16 cellular contexts compared by ENCODE assay signal in genomic region chr4:146329042-146329716, GRCh38.
A peak's percentile ranks its signal among the peaks of the same experiment; 100 is the strongest.
DNase-seq lines count a peak whose midpoint lies in the region; ATAC-seq and TF ChIP-seq lines count a peak whose summit lies in the region.
"Had no signal": no experiment of that assay in that cellular context is flagged by ENCODE, and none has a peak within 500 bp of the region (broad histone marks: within the 10 kb centered on the region; RNA-seq: fewer than 3 reads in every experiment).

No MANE protein-coding gene starts in this region.

- intact Hi-C loops in left lung (cut with DNase I): no loop called here
- intact Hi-C loops in posterior cingulate gyrus (cut with DNase I): no loop called here

- no peak overlapping the region for H3K27ac ChIP-seq in left lung
- H3K27ac ChIP-seq: cardiac muscle cell, esophagus squamous epithelium, neural progenitor cell had no signal

- peak; percentile 47 for ATAC-seq in left lung
- no peak for ATAC-seq in stimulated activated naive B cell treated with anti-CD40 and anti-IgM and Interleukin-4, amounts not matched to agents 10 μg/mL and 1 μg/mL and 100 μg/mL, for 72 hours (replicated peaks)
- ATAC-seq in activated T-cell treated with anti-CD3 and anti-CD28 coated beads, Interleukin-2, amount 50 U/mL, for 72 hours (replicated peaks in 1 of 2): no peak
- ATAC-seq in activated naive CD4-positive, alpha-beta T cell treated with anti-CD3 and anti-CD28 coated beads, Interleukin-2, amount 50 U/mL, for 72 hours: no peak
- ATAC-seq: activated T-cell treated with anti-CD3 and anti-CD28 coated beads, Interleukin-2, amount 50 U/mL, for 4 hours; left colon had no signal

- no peaks in the 10 kb centered on the region for H3K36me3 Mint-ChIP-seq in chondrocyte (ENCODE audit: low read depth)
- peaks cover 5 to 6% of the 10 kb centered on the region in 2 donors for H3K36me3 Mint-ChIP-seq in stimulated activated naive B cell treated with anti-CD40 and anti-IgM and Interleukin-4, amounts not matched to agents 10 μg/mL and 1 μg/mL and 100 μg/mL, for 72 hours
- H3K36me3 Mint-ChIP-seq in activated T-cell treated with anti-CD3 and anti-CD28 coated beads, Interleukin-2, amount 50 U/mL, for 72 hours (ENCODE audit: insufficient read depth in 2 of 2): peaks cover 3 to 6% of the 10 kb centered on the region in 2 donors
- H3K36me3 Mint-ChIP-seq in activated naive CD4-positive, alpha-beta T cell treated with anti-CD3 and anti-CD28 coated beads, Interleukin-2, amount 50 U/mL, for 72 hours: peaks cover 6 to 7% of the 10 kb centered on the region in 2 donors
- H3K36me3 Mint-ChIP-seq: neural progenitor cell had no signal

- H3K4me1 Mint-ChIP-seq in chondrocyte (ENCODE audit: low read depth): peaks cover 24% of the 10 kb centered on the region
- no peaks in the 10 kb centered on the region for H3K4me1 Mint-ChIP-seq in stimulated activated naive B cell treated with anti-CD40 and anti-IgM and Interleukin-4, amounts not matched to agents 10 μg/mL and 1 μg/mL and 100 μg/mL, for 72 hours
- H3K4me1 Mint-ChIP-seq in activated T-cell treated with anti-CD3 and anti-CD28 coated beads, Interleukin-2, amount 50 U/mL, for 72 hours (ENCODE audit: low read depth): no peaks in the 10 kb centered on the region
- H3K4me1 Mint-ChIP-seq: neural progenitor cell had no signal

- H3K4me1 ChIP-seq in left lung: peaks cover 4 to 9% of the 10 kb centered on the region in 2 donors
- H3K4me1 ChIP-seq: neural progenitor cell had no signal

- no peaks in the 10 kb centered on the region for H3K9me3 ChIP-seq in left lung
- H3K9me3 ChIP-seq: esophagus squamous epithelium had no signal

- H3K27me3 Mint-ChIP-seq in chondrocyte (ENCODE audit: low read depth): no peaks in the 10 kb centered on the region
- H3K27me3 Mint-ChIP-seq in stimulated activated naive B cell treated with anti-CD40 and anti-IgM and Interleukin-4, amounts not matched to agents 10 μg/mL and 1 μg/mL and 100 μg/mL, for 72 hours: no peaks in the 10 kb centered on the region
- no peaks in the 10 kb centered on the region for H3K27me3 Mint-ChIP-seq in activated T-cell treated with anti-CD3 and anti-CD28 coated beads, Interleukin-2, amount 50 U/mL, for 72 hours (ENCODE audit: low read depth)
- H3K27me3 Mint-ChIP-seq: CD4-positive, CD25-positive, alpha-beta regulatory T cell had no signal

- peak overlapping the region; percentile 53 for H3K27ac Mint-ChIP-seq in chondrocyte (ENCODE audit: unreplicated experiment)
- H3K27ac Mint-ChIP-seq in stimulated activated naive B cell treated with anti-CD40 and anti-IgM and Interleukin-4, amounts not matched to agents 10 μg/mL and 1 μg/mL and 100 μg/mL, for 72 hours: no peak overlapping the region
- H3K27ac Mint-ChIP-seq in activated T-cell treated with anti-CD3 and anti-CD28 coated beads, Interleukin-2, amount 50 U/mL, for 72 hours: no peak overlapping the region
- no peak overlapping the region for H3K27ac Mint-ChIP-seq in activated naive CD4-positive, alpha-beta T cell treated with anti-CD3 and anti-CD28 coated beads, Interleukin-2, amount 50 U/mL, for 72 hours
- H3K27ac Mint-ChIP-seq: CD4-positive, CD25-positive, alpha-beta regulatory T cell; neural progenitor cell had no signal

- TF ChIP-seq CTCF in chondrocyte (IDR thresholded peaks at IDR 0.05): no peak
- TF ChIP-seq CTCF in left lung (IDR thresholded peaks at IDR 0.05): no peak

- no peak overlapping the region for H3K4me3 Mint-ChIP-seq in chondrocyte (ENCODE audit: unreplicated experiment)
- H3K4me3 Mint-ChIP-seq in stimulated activated naive B cell treated with anti-CD40 and anti-IgM and Interleukin-4, amounts not matched to agents 10 μg/mL and 1 μg/mL and 100 μg/mL, for 72 hours: no peak overlapping the region
- H3K4me3 Mint-ChIP-seq in activated T-cell treated with anti-CD3 and anti-CD28 coated beads, Interleukin-2, amount 50 U/mL, for 72 hours: no peak overlapping the region
- H3K4me3 Mint-ChIP-seq: activated T-cell treated with anti-CD3 and anti-CD28 coated beads, Interleukin-2, amount 50 U/mL, for 4 hours; CD4-positive, CD25-positive, alpha-beta regulatory T cell; neural progenitor cell had no signal

- no peaks in the 10 kb centered on the region for H3K9me3 Mint-ChIP-seq in chondrocyte (ENCODE audit: low read depth)
- H3K9me3 Mint-ChIP-seq in stimulated activated naive B cell treated with anti-CD40 and anti-IgM and Interleukin-4, amounts not matched to agents 10 μg/mL and 1 μg/mL and 100 μg/mL, for 72 hours: peaks cover 0 to 2% of the 10 kb centered on the region in 2 donors
- no peaks in the 10 kb centered on the region for H3K9me3 Mint-ChIP-seq in activated T-cell treated with anti-CD3 and anti-CD28 coated beads, Interleukin-2, amount 50 U/mL, for 72 hours
- peaks cover 0 to 5% of the 10 kb centered on the region in 2 donors for H3K9me3 Mint-ChIP-seq in activated naive CD4-positive, alpha-beta T cell treated with anti-CD3 and anti-CD28 coated beads, Interleukin-2, amount 50 U/mL, for 72 hours
- H3K9me3 Mint-ChIP-seq: neural progenitor cell had no signal

- no peaks in the 10 kb centered on the region for H3K36me3 ChIP-seq in left lung
- H3K36me3 ChIP-seq: cardiac muscle cell, neural progenitor cell had no signal

- DNase-seq in AG08395 (ENCODE audit: low spot score): peak; percentile 45
- DNase-seq in M059J (ENCODE audit: low read depth): peak; percentile 72
- no peak for DNase-seq in chondrocyte (ENCODE audit: low spot score)
- no peak for DNase-seq in left lung
- no peak for DNase-seq in stimulated activated naive B cell treated with anti-CD40 and anti-IgM and Interleukin-4, amounts not matched to agents 10 μg/mL and 1 μg/mL and 100 μg/mL, for 72 hours
- no peak for DNase-seq in posterior cingulate gyrus
- no peak for DNase-seq in activated T-cell treated with anti-CD3 and anti-CD28 coated beads, Interleukin-2, amount 50 U/mL, for 72 hours
- no peak for DNase-seq in activated naive CD4-positive, alpha-beta T cell treated with anti-CD3 and anti-CD28 coated beads, Interleukin-2, amount 50 U/mL, for 72 hours (ENCODE audit: low spot score in 2 of 2)
- DNase-seq: activated T-cell treated with anti-CD3 and anti-CD28 coated beads, Interleukin-2, amount 50 U/mL, for 4 hours; CD4-positive, CD25-positive, alpha-beta regulatory T cell; esophagus squamous epithelium; left colon; NCI-H1436 treated with DMSO at 0.1 percent for 48 hours; NCI-H526 treated with DMSO at 0.1 percent for 48 hours had no signal

- no peak overlapping the region for H3K4me3 ChIP-seq in left lung
- H3K4me3 ChIP-seq: cardiac muscle cell, esophagus squamous epithelium, neural progenitor cell had no signal

- no peaks in the 10 kb centered on the region for H3K27me3 ChIP-seq in left lung
- H3K27me3 ChIP-seq: cardiac muscle cell, esophagus squamous epithelium, neural progenitor cell had no signal

Comparison
In these comparisons a context has a peak if more than half of its experiments do, and no peak if none do; other contexts are left out.
1. DNase-seq: peak in AG08395 (single experiment) and M059J (single experiment); none in chondrocyte (single experiment), left lung (0 of 2), stimulated activated naive B cell treated with anti-CD40 and anti-IgM and Interleukin-4, amounts not matched to agents 10 μg/mL and 1 μg/mL and 100 μg/mL, for 72 hours (single experiment), posterior cingulate gyrus (0 of 10), activated T-cell treated with anti-CD3 and anti-CD28 coated beads, Interleukin-2, amount 50 U/mL, for 72 hours (0 of 2) and activated naive CD4-positive, alpha-beta T cell treated with anti-CD3 and anti-CD28 coated beads, Interleukin-2, amount 50 U/mL, for 72 hours (0 of 2).